Comparison of ENCODE assay signal across 22 cellular contexts in genomic region chr21:36856643-36857042, GRCh38.
DNase-seq lines count a peak whose midpoint lies in the region; ATAC-seq, FAIRE-seq and TF ChIP-seq lines count a peak whose summit lies in the region.
"Had no signal": no experiment of that assay in that cellular context is flagged by ENCODE, and none has a peak within 500 bp of the region (broad histone marks: within the 10 kb centered on the region; RNA-seq: fewer than 3 reads in every experiment).

No MANE protein-coding gene starts in this region.

- H3K27ac ChIP-seq in A549 = peak overlapping the region; percentile 78 to 84; a peak in 5 of 6 replicates
- no peak overlapping the region for H3K27ac ChIP-seq in IMR-90 (ENCODE audit: insufficient read depth, low read length)
- H3K27ac ChIP-seq in heart right ventricle = no peak overlapping the region
- H3K27ac ChIP-seq: BLaER1, C4-2B had no signal

- peaks cover 29% of the 10 kb centered on the region for H3K4me1 Mint-ChIP-seq in activated CD4-positive, alpha-beta T cell treated with anti-CD3 and anti-CD28 coated beads for 36 hours
- H3K4me1 Mint-ChIP-seq in activated CD4-positive, alpha-beta T cell treated with anti-CD3 and anti-CD28 coated beads, Interleukin-2, amount 10 ng/mL, durations not matched to agents 24 days and 14 days = peaks cover 23% of the 10 kb centered on the region
- H3K4me1 Mint-ChIP-seq in activated T-helper 17 cell treated with anti-CD3 and anti-CD28 coated beads, Interleukin-2, amount 50 U/mL, for 72 hours = peaks cover 19% of the 10 kb centered on the region

- in situ Hi-C loops in IMR-90 (cut with MboI; ENCODE audit: low sequenced_read_pairs) (no loop called here), G401 (cut with HindIII; ENCODE audit: low sequenced_read_pairs) (no loop called here)

- H3K27me3 ChIP-seq in IMR-90 (ENCODE audit: control insufficient read depth, insufficient read depth, low read length) (no peaks in the 10 kb centered on the region), heart right ventricle (no peaks in the 10 kb centered on the region)
- H3K27me3 ChIP-seq: BLaER1 had no signal

- no peak overlapping the region for H2BK5ac ChIP-seq in IMR-90 (ENCODE audit: low read depth, low read length, poor library complexity, severe bottlenecking)

- H3K9me3 ChIP-seq in A549 = no peaks in the 10 kb centered on the region
- H3K9me3 ChIP-seq in IMR-90 (ENCODE audit: control insufficient read depth, insufficient read depth, low read length) = no peaks in the 10 kb centered on the region
- no peaks in the 10 kb centered on the region for H3K9me3 ChIP-seq in heart right ventricle
- H3K9me3 ChIP-seq: BLaER1, Caco-2 had no signal

- peaks cover 72% of the 10 kb centered on the region for H3K4me1 ChIP-seq in A549
- H3K4me1 ChIP-seq in IMR-90 (ENCODE audit: control insufficient read depth, insufficient read depth, low read length) = peaks cover 16% of the 10 kb centered on the region
- H3K4me1 ChIP-seq in heart right ventricle = peaks cover 3 to 26% (median 9%) of the 10 kb centered on the region in 9 donors

- H2AK5ac ChIP-seq in IMR-90 (ENCODE audit: low read depth, low read length) = no peak overlapping the region

- intact Hi-C loops in activated CD4-positive, alpha-beta T cell treated with anti-CD3 and anti-CD28 coated beads for 36 hours (cut with DNase I, micrococcal nuclease) = loop anchor here in 1 of 2 experiments (1.0 kb wide), 1 partner anchor 109 kb away; no protein-coding TSS in a partner anchor
- intact Hi-C loops in activated CD4-positive, alpha-beta T cell treated with anti-CD3 and anti-CD28 coated beads, Interleukin-2, amount 10 ng/mL, durations not matched to agents 24 days and 14 days (cut with micrococcal nuclease) = no loop called here
- intact Hi-C loops in IMR-90 (cut with micrococcal nuclease) (no loop called here), heart right ventricle (cut with DNase I) (loop anchor here in 5 of 10 donors (10.0 kb wide), 3 partner anchors 58 to 222 kb away; no protein-coding TSS in a partner anchor)

- ATAC-seq in activated CD4-positive, alpha-beta T cell treated with anti-CD3 and anti-CD28 coated beads for 36 hours = peak; percentile 42
- ATAC-seq in A549 (no peak), IMR-90 (ENCODE audit: low read depth) (no peak), heart right ventricle (no peak)
- peak; percentile 82 for ATAC-seq in activated T-helper 17 cell treated with anti-CD3 and anti-CD28 coated beads, Interleukin-2, amount 50 U/mL, for 72 hours (replicated peaks)
- ATAC-seq: CD8-positive, alpha-beta T cell; GM12878; GM23338; HCT116 had no signal

- no peak overlapping the region for H3K4ac ChIP-seq in IMR-90 (ENCODE audit: low read depth, low read length)

- no peak overlapping the region for H3K4me3 Mint-ChIP-seq in activated CD4-positive, alpha-beta T cell treated with anti-CD3 and anti-CD28 coated beads for 36 hours
- H3K4me3 Mint-ChIP-seq in activated CD4-positive, alpha-beta T cell treated with anti-CD3 and anti-CD28 coated beads, Interleukin-2, amount 10 ng/mL, durations not matched to agents 24 days and 14 days = no peak overlapping the region
- H3K4me3 Mint-ChIP-seq in activated T-helper 17 cell treated with anti-CD3 and anti-CD28 coated beads, Interleukin-2, amount 50 U/mL, for 72 hours = peak overlapping the region; percentile 22
- H3K4me3 Mint-ChIP-seq: B cell; CD4-positive, CD25-positive, alpha-beta regulatory T cell; CD8-positive, alpha-beta T cell; GM23338; H9; HFFc6 had no signal

- TF ChIP-seq CTCF in A549 (IDR thresholded peaks at IDR 0.05) = no peak
- no peak for TF ChIP-seq CTCF in IMR-90 (conservative IDR thresholded peaks at IDR 0.05; ENCODE audit: low read depth, low read length)
- TF ChIP-seq CTCF in heart right ventricle (IDR thresholded peaks at IDR 0.05) = no peak

- no peak overlapping the region for H2AK9ac ChIP-seq in IMR-90 (replicated peaks; ENCODE audit: low read depth, low read length, poor library complexity)

- POLR2A ChIA-PET in activated CD4-positive, alpha-beta T cell treated with anti-CD3 and anti-CD28 coated beads for 36 hours (lab: Charles Lee) = no interaction called here
- POLR2A ChIA-PET in A549 (lab: Yijun Ruan, JAX) = no interaction called here
- POLR2A ChIA-PET in IMR-90 (lab: Charles Lee; ENCODE audit: unreplicated experiment) = no interaction called here

- no peak overlapping the region for H4K91ac ChIP-seq in IMR-90 (ENCODE audit: insufficient read depth, low read depth, low read length)

- H3K9me1 ChIP-seq in IMR-90 (ENCODE audit: insufficient read depth, low read length) = peaks cover 21% of the 10 kb centered on the region

- no peak overlapping the region for H2BK15ac ChIP-seq in IMR-90 (ENCODE audit: low read depth, low read length)

- no peaks in the 10 kb centered on the region for H3K27me3 Mint-ChIP-seq in activated CD4-positive, alpha-beta T cell treated with anti-CD3 and anti-CD28 coated beads for 36 hours
- no peaks in the 10 kb centered on the region for H3K27me3 Mint-ChIP-seq in activated CD4-positive, alpha-beta T cell treated with anti-CD3 and anti-CD28 coated beads, Interleukin-2, amount 10 ng/mL, durations not matched to agents 24 days and 14 days
- no peaks in the 10 kb centered on the region for H3K27me3 Mint-ChIP-seq in activated T-helper 17 cell treated with anti-CD3 and anti-CD28 coated beads, Interleukin-2, amount 50 U/mL, for 72 hours
- H3K27me3 Mint-ChIP-seq: B cell had no signal

- H4K8ac ChIP-seq in IMR-90 (ENCODE audit: low read depth in 2 of 2, low read length in 2 of 2) = no peak overlapping the region

- no peak overlapping the region for H3K14ac ChIP-seq in IMR-90 (replicated peaks; ENCODE audit: low read depth, low read length)

- peak overlapping the region; percentile 15 for H3K27ac Mint-ChIP-seq in activated CD4-positive, alpha-beta T cell treated with anti-CD3 and anti-CD28 coated beads for 36 hours
- no peak overlapping the region for H3K27ac Mint-ChIP-seq in activated CD4-positive, alpha-beta T cell treated with anti-CD3 and anti-CD28 coated beads, Interleukin-2, amount 10 ng/mL, durations not matched to agents 24 days and 14 days
- peak overlapping the region; percentile 66 for H3K27ac Mint-ChIP-seq in activated T-helper 17 cell treated with anti-CD3 and anti-CD28 coated beads, Interleukin-2, amount 50 U/mL, for 72 hours
- H3K27ac Mint-ChIP-seq: B cell; CD4-positive, CD25-positive, alpha-beta regulatory T cell; CD8-positive, alpha-beta T cell; GM23338; H9; HFFc6 had no signal

- no peak for TF ChIP-seq POLR2A in A549 (IDR thresholded peaks at IDR 0.05; ENCODE audit: low read length)
- no peak for TF ChIP-seq POLR2A in IMR-90 (IDR thresholded peaks at IDR 0.05; ENCODE audit: low read depth, low read length)

- H4K5ac ChIP-seq in IMR-90 (ENCODE audit: low read depth, low read length) = no peak overlapping the region

- no peaks in the 10 kb centered on the region for H3K36me3 ChIP-seq in IMR-90 (ENCODE audit: control insufficient read depth, insufficient read depth, low read length)
- H3K36me3 ChIP-seq in heart right ventricle = no peaks in the 10 kb centered on the region
- H3K36me3 ChIP-seq: BLaER1 had no signal

- peaks cover 13 to 33% of the 10 kb centered on the region in 2 experiments; a peak in 3 of 4 replicates for H3K79me1 ChIP-seq in IMR-90 (ENCODE audit: low read depth in 1 of 2, low read length in 2 of 2)

- no peak overlapping the region for H2BK20ac ChIP-seq in IMR-90 (ENCODE audit: low read depth, low read length)

- no peak overlapping the region for H3K56ac ChIP-seq in IMR-90 (ENCODE audit: extremely low read depth, insufficient read depth, low read length)

- H3K36me3 Mint-ChIP-seq in activated CD4-positive, alpha-beta T cell treated with anti-CD3 and anti-CD28 coated beads for 36 hours (ENCODE audit: low read depth) = no peaks in the 10 kb centered on the region
- peaks cover under 1% of the 10 kb centered on the region for H3K36me3 Mint-ChIP-seq in activated CD4-positive, alpha-beta T cell treated with anti-CD3 and anti-CD28 coated beads, Interleukin-2, amount 10 ng/mL, durations not matched to agents 24 days and 14 days (ENCODE audit: low read depth)
- H3K36me3 Mint-ChIP-seq in activated T-helper 17 cell treated with anti-CD3 and anti-CD28 coated beads, Interleukin-2, amount 50 U/mL, for 72 hours (ENCODE audit: low read depth) = no peaks in the 10 kb centered on the region

- dilution Hi-C loops in IMR-90 (cut with HindIII; ENCODE audit: low sequenced_read_pairs, unreplicated experiment) = no loop called here

- BruUV-seq in IMR-90 (replicated peaks; lab: Mats Ljungman, UMichigan) = no TSS peak

- no peak for DNase-seq in activated CD4-positive, alpha-beta T cell treated with anti-CD3 and anti-CD28 coated beads for 36 hours
- DNase-seq in activated CD4-positive, alpha-beta T cell treated with anti-CD3 and anti-CD28 coated beads, Interleukin-2, amount 10 ng/mL, durations not matched to agents 24 days and 14 days = no peak
- no peak for DNase-seq in A549 (ENCODE audit: low read depth in 1 of 2, low spot score in 1 of 2)
- no peak for DNase-seq in IMR-90
- DNase-seq in heart right ventricle = no peak
- DNase-seq in G401 (ENCODE audit: low spot score) = no peak
- DNase-seq: Caco-2; CD4-positive, CD25-positive, alpha-beta regulatory T cell; CD8-positive, alpha-beta T cell; DMS153; DND-41; GDM1; H9; HFFc6 had no signal

- H3K18ac ChIP-seq in IMR-90 (ENCODE audit: low read depth, low read length) = no peak overlapping the region

- TF ChIP-seq RAD21 in A549 (conservative IDR thresholded peaks at IDR 0.05 in 1 of 2, IDR thresholded peaks at IDR 0.05 in 1 of 2) = no peak
- TF ChIP-seq RAD21 in IMR-90 (IDR thresholded peaks at IDR 0.05; ENCODE audit: low read length) = no peak

- H4K20me1 ChIP-seq in IMR-90 (ENCODE audit: insufficient read depth, low read length) = no peaks in the 10 kb centered on the region
- H4K20me1 ChIP-seq: BLaER1 had no signal

- H3K4me3 ChIP-seq in A549 = no peak overlapping the region
- H3K4me3 ChIP-seq in IMR-90 (ENCODE audit: insufficient read depth, low read depth, low read length) = no peak overlapping the region
- H3K4me3 ChIP-seq in heart right ventricle = no peak overlapping the region
- H3K4me3 ChIP-seq: BLaER1, GM12878, GM23338 had no signal

- CTCF ChIA-PET in activated CD4-positive, alpha-beta T cell treated with anti-CD3 and anti-CD28 coated beads for 36 hours (lab: Charles Lee) = interaction anchor here (0.7 to 1.4 kb wide), 2 partner anchors 11 to 131 kb away, joined by 4 read pairs; no protein-coding TSS in a partner anchor
- CTCF ChIA-PET in A549 (lab: Yijun Ruan, JAX) (interaction anchor here (0.5 to 1.4 kb wide), 3 partner anchors 10 to 194 kb away, joined by 3 to 4 read pairs (median 3); no protein-coding TSS in a partner anchor), IMR-90 (lab: Yijun Ruan, JAX) (interaction anchor here (1.3 kb wide), 1 partner anchor 61 kb away, joined by 3 read pairs; no protein-coding TSS in a partner anchor)

- no peak overlapping the region for H3K9ac ChIP-seq in IMR-90 (ENCODE audit: low read depth, low read length)
- H3K9ac ChIP-seq: BLaER1 had no signal

- H3K4me2 ChIP-seq in A549 (no peak overlapping the region), IMR-90 (ENCODE audit: low read depth, low read length) (no peak overlapping the region)
- H3K4me2 ChIP-seq: BLaER1, GM23338 had no signal

- TF ChIP-seq EP300 in A549 (IDR thresholded peaks at IDR 0.05) = no peak

- H2BK120ac ChIP-seq in IMR-90 (ENCODE audit: low read depth, low read length) = 0 out of 2 replicates have a peak overlapping the region, but pooled peaks have one; percentile 9

- no peak for FAIRE-seq in A549 (lab: Jason Lieb, UNC)
- FAIRE-seq: GM12878, GM19239 had no signal

- H2AFZ ChIP-seq in IMR-90 (replicated peaks; ENCODE audit: low read length, poor library complexity) = no peak overlapping the region
- H2AFZ ChIP-seq: GM23338 had no signal

- H3K9me3 Mint-ChIP-seq in activated CD4-positive, alpha-beta T cell treated with anti-CD3 and anti-CD28 coated beads for 36 hours (ENCODE audit: low read depth) = no peaks in the 10 kb centered on the region
- no peaks in the 10 kb centered on the region for H3K9me3 Mint-ChIP-seq in activated CD4-positive, alpha-beta T cell treated with anti-CD3 and anti-CD28 coated beads, Interleukin-2, amount 10 ng/mL, durations not matched to agents 24 days and 14 days
- no peaks in the 10 kb centered on the region for H3K9me3 Mint-ChIP-seq in activated T-helper 17 cell treated with anti-CD3 and anti-CD28 coated beads, Interleukin-2, amount 50 U/mL, for 72 hours
- H3K9me3 Mint-ChIP-seq: CD8-positive, alpha-beta T cell; GM23338; H9; HFFc6 had no signal

- H3K23ac ChIP-seq in IMR-90 (ENCODE audit: low read depth, low read length) = no peak overlapping the region

- 95% methylated on average over 3 of the region's 3 CpGs for WGBS in A549 (ENCODE audit: missing lambda C conversion rate)
- 100% methylated on average over 1 of the region's 3 CpGs; no CpG with 5 or more reads in 1 of the 2 experiments for WGBS in IMR-90 (ENCODE audit: extremely low coverage in 2 of 2, insufficient read length in 1 of 2), 2 experiments
- 98% methylated on average over 3 of the region's 3 CpGs for WGBS in heart right ventricle, 2 donors

Comparison
In these comparisons a context has a peak if more than half of its experiments do, and no peak if none do; other contexts are left out.
1. ATAC-seq: peak in activated CD4-positive, alpha-beta T cell treated with anti-CD3 and anti-CD28 coated beads for 36 hours (single experiment) and activated T-helper 17 cell treated with anti-CD3 and anti-CD28 coated beads, Interleukin-2, amount 50 U/mL, for 72 hours (single experiment); none in A549 (0 of 2), IMR-90 (single experiment) and heart right ventricle (0 of 8).
2. H3K27ac ChIP-seq: peak in A549 (2 of 2); none in IMR-90 (single experiment) and heart right ventricle (0 of 10).